11 cellular contexts compared by ENCODE assay signal in genomic region chr15:32818758-32819405, GRCh38.
A peak's percentile ranks its signal among the peaks of the same experiment; 100 is the strongest.
DNase-seq lines count a peak whose midpoint lies in the region; ATAC-seq and TF ChIP-seq lines count a peak whose summit lies in the region.
"Had no signal": no experiment of that assay in that cellular context is flagged by ENCODE, and none has a peak within 500 bp of the region (broad histone marks: within the 10 kb centered on the region; RNA-seq: fewer than 3 reads in every experiment).

No MANE protein-coding gene starts in this region.

- H3K9me3 ChIP-seq in fibroblast of lung (ENCODE audit: control insufficient read depth, insufficient read depth, low read depth, low read length) (no peaks in the 10 kb centered on the region), skeletal muscle satellite cell (replicated peaks; ENCODE audit: low read length) (no peaks in the 10 kb centered on the region), colonic mucosa (no peaks in the 10 kb centered on the region)
- H3K9me3 ChIP-seq: ascending aorta, heart right ventricle had no signal

- H3K27me3 Mint-ChIP-seq in GM23338 (ENCODE audit: insufficient read depth, low read depth, poor library complexity), result no peaks in the 10 kb centered on the region

- intact Hi-C loops in colonic mucosa (cut with DNase I), result no loop called here

- no peaks in the 10 kb centered on the region for H4K20me1 ChIP-seq in GM23338 (replicated peaks; ENCODE audit: insufficient read depth)
- H4K20me1 ChIP-seq in fibroblast of lung (ENCODE audit: control insufficient read depth, extremely low read depth, insufficient read depth, low read length), result no peaks in the 10 kb centered on the region

- H3K36me3 ChIP-seq in GM23338 (ENCODE audit: insufficient read depth) (no peaks in the 10 kb centered on the region), fibroblast of lung (ENCODE audit: control insufficient read depth, insufficient read depth, low read length) (no peaks in the 10 kb centered on the region), skeletal muscle satellite cell (ENCODE audit: insufficient read depth, low read length) (no peaks in the 10 kb centered on the region), colonic mucosa (no peaks in the 10 kb centered on the region)
- H3K36me3 ChIP-seq: ascending aorta, heart right ventricle had no signal

- H2AFZ ChIP-seq in GM23338 (peak overlapping the region; percentile 30; the same call in 1 of the 2 replicates), fibroblast of lung (ENCODE audit: low read length) (no peak overlapping the region)

- H3K9me2 ChIP-seq in GM23338 (ENCODE audit: insufficient read depth), result no peaks in the 10 kb centered on the region

- H3K4me3 Mint-ChIP-seq in GM23338, result no peak overlapping the region
- H3K4me3 Mint-ChIP-seq: naive B cell had no signal

- no peak for DNase-seq in GM23338 (ENCODE audit: low spot score)
- peak; percentile 97 to 98 for DNase-seq in NCI-H524 (lab: John Stamatoyannopoulos, UW)
- DNase-seq in fibroblast of lung (ENCODE audit: low read depth in 2 of 2), result peak; percentile 80 to 88
- no peak for DNase-seq in colonic mucosa
- DNase-seq in central memory CD4-positive, alpha-beta T cell, result no peak
- DNase-seq: heart right ventricle; naive B cell; stimulated activated CD4-positive, alpha-beta T cell treated with anti-CD3 and anti-CD28 coated beads, Interleukin-2, amount 100 ng/mL, for 48 hours had no signal

- H3K4me1 Mint-ChIP-seq in GM23338, result peaks cover 7% of the 10 kb centered on the region; the same call in 2 of the 3 replicates
- H3K4me1 Mint-ChIP-seq: naive B cell had no signal

- no peak for TF ChIP-seq CTCF in GM23338 (conservative IDR thresholded peaks at IDR 0.05; ENCODE audit: low read depth in 2 of 2)
- no peak for TF ChIP-seq CTCF in fibroblast of lung (conservative IDR thresholded peaks at IDR 0.05 in 1 of 2, IDR thresholded peaks at IDR 0.05 in 1 of 2; ENCODE audit: low read depth in 1 of 2, low read length in 2 of 2)
- TF ChIP-seq CTCF in colonic mucosa (IDR thresholded peaks at IDR 0.05), result no peak

- H3K4me1 ChIP-seq in GM23338 (ENCODE audit: insufficient read depth), result no peaks in the 10 kb centered on the region
- peaks cover 5% of the 10 kb centered on the region for H3K4me1 ChIP-seq in fibroblast of lung (ENCODE audit: control insufficient read depth, extremely low read depth, insufficient read depth, low read length)
- H3K4me1 ChIP-seq in skeletal muscle satellite cell (ENCODE audit: control insufficient read depth, insufficient read depth, low read length), result peaks cover 43% of the 10 kb centered on the region
- no peaks in the 10 kb centered on the region for H3K4me1 ChIP-seq in colonic mucosa
- H3K4me1 ChIP-seq: ascending aorta, heart right ventricle had no signal

- H3K9ac ChIP-seq in fibroblast of lung (ENCODE audit: insufficient read depth, low read length) (no peak overlapping the region), skeletal muscle satellite cell (ENCODE audit: low read depth, low read length) (peak overlapping the region; percentile 71), colonic mucosa (ENCODE audit: low read depth in 2 of 2, low read length in 2 of 2) (no peak overlapping the region)

- no peaks in the 10 kb centered on the region for H3K36me3 Mint-ChIP-seq in GM23338 (ENCODE audit: low read depth)
- H3K36me3 Mint-ChIP-seq: naive B cell had no signal

- no peak overlapping the region for H3K27ac Mint-ChIP-seq in GM23338
- H3K27ac Mint-ChIP-seq: naive B cell had no signal

- H3K9me3 Mint-ChIP-seq in GM23338, result no peaks in the 10 kb centered on the region
- H3K9me3 Mint-ChIP-seq: naive B cell had no signal

- no peaks in the 10 kb centered on the region for H3K27me3 ChIP-seq in GM23338 (ENCODE audit: insufficient read depth)
- no peaks in the 10 kb centered on the region for H3K27me3 ChIP-seq in fibroblast of lung (ENCODE audit: control insufficient read depth, insufficient read depth, low read length)
- H3K27me3 ChIP-seq in skeletal muscle satellite cell (ENCODE audit: control insufficient read depth, insufficient read depth, low read length), result no peaks in the 10 kb centered on the region
- H3K27me3 ChIP-seq in colonic mucosa, result no peaks in the 10 kb centered on the region
- H3K27me3 ChIP-seq: ascending aorta had no signal

- H3K4me3 ChIP-seq in GM23338 (no peak overlapping the region), fibroblast of lung (replicated peaks in 1 of 4; ENCODE audit: control extremely low read depth in 1 of 4, insufficient read depth in 1 of 4, low read depth in 3 of 4, low read length in 4 of 4) (peak overlapping the region in 1 of 4 experiments; percentile 11), skeletal muscle satellite cell (ENCODE audit: low read length) (peak overlapping the region; percentile 34), colonic mucosa (no peak overlapping the region)
- H3K4me3 ChIP-seq: ascending aorta, heart right ventricle had no signal

- H3F3A ChIP-seq in GM23338 (replicated peaks; ENCODE audit: low read depth), result no peaks in the 10 kb centered on the region

- H3K27ac ChIP-seq in GM23338 (ENCODE audit: low read depth) (no peak overlapping the region), fibroblast of lung (ENCODE audit: insufficient read depth, low read length) (peak overlapping the region; percentile 59), colonic mucosa (no peak overlapping the region)
- H3K27ac ChIP-seq: ascending aorta, heart right ventricle had no signal

- no peak for ATAC-seq in GM23338
- ATAC-seq in activated CD4-positive, CD25-positive, alpha-beta regulatory T cell treated with anti-CD3 and anti-CD28 coated beads, Interleukin-2, amount 50 U/mL, for 24 hours, result no peak
- ATAC-seq: heart right ventricle had no signal

- H3K4me2 ChIP-seq in GM23338 (no peak overlapping the region), fibroblast of lung (ENCODE audit: extremely low read depth, insufficient read depth, low read length) (peak overlapping the region; percentile 61), skeletal muscle satellite cell (ENCODE audit: low read length) (peak overlapping the region; percentile 68)

- H3K79me2 ChIP-seq in GM23338 (replicated peaks; ENCODE audit: insufficient read depth) (no peaks in the 10 kb centered on the region), fibroblast of lung (ENCODE audit: control insufficient read depth, insufficient read depth, low read length) (peaks cover 1% of the 10 kb centered on the region)

TF ChIP-seq in GM23338, 12 proteins besides CTCF, POLR2A, EP300 and RAD21 (continues in another document):
- no peak for TF ChIP-seq REST (IDR thresholded peaks at IDR 0.05; ENCODE audit: unreplicated experiment)
- TF ChIP-seq POLR2AphosphoS5 (IDR thresholded peaks at IDR 0.05; ENCODE audit: low read depth), result no peak
- TF ChIP-seq CREB1 (CRISPR knock-in tag; IDR thresholded peaks at IDR 0.05; ENCODE audit: low read depth), result no peak
- no peak for TF ChIP-seq JUNB (IDR thresholded peaks at IDR 0.05; ENCODE audit: unreplicated experiment)
- TF ChIP-seq ZNF114 (CRISPR knock-in tag; IDR thresholded peaks at IDR 0.05), result no peak

Comparison
In these comparisons a context has a peak if more than half of its experiments do, and no peak if none do; other contexts are left out.
1. DNase-seq: peak in NCI-H524 (2 of 2) and fibroblast of lung (2 of 2); none in GM23338 (single experiment), colonic mucosa (single experiment) and central memory CD4-positive, alpha-beta T cell (single experiment).